In the genomic region with DNA sequence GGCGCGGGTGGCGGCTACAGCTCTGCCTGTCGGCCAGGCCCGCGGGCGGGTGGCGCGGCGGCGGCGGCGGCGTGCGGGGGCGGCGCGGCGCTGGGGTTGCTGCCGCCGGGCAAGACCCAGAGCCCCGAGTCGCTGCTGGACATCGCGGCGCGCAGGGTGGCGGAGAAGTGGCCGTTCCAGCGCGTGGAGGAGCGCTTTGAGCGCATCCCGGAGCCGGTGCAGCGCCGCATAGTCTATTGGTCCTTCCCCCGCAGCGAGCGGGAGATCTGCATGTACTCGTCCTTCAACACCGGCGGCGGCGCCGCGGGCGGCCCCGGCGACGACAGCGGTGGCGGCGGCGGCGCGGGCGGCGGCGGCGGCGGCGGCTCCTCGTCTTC, we compare ENCODE assay signal across 8 cellular contexts. TPM values are rescaled to one million over a fixed set of nuclear protein-coding genes. Genes with fewer than 3 reads are reported as not detected.
DNase-seq lines count a peak whose midpoint lies in the region; ATAC-seq and TF ChIP-seq lines count a peak whose summit lies in the region.

No MANE protein-coding gene starts in this region.

- H3K9me3 Mint-ChIP-seq in activated naive CD4-positive, alpha-beta T cell treated with anti-CD3 and anti-CD28 coated beads, Interleukin-2, amount 10 ng/mL, durations not matched to agents 7 days and 5 days: no peaks in the 10 kb centered on the region

- H3K4me3 Mint-ChIP-seq in activated naive CD4-positive, alpha-beta T cell treated with anti-CD3 and anti-CD28 coated beads, Interleukin-2, amount 10 ng/mL, durations not matched to agents 7 days and 5 days: peak overlapping the region; percentile 91

- peak in 3 of 4 experiments; percentile 20 to 56 (median 23) for DNase-seq in activated naive CD4-positive, alpha-beta T cell (lab: John Stamatoyannopoulos, UW)
- DNase-seq in activated naive CD4-positive, alpha-beta T cell treated with Interleukin-2 at 50 U/mL for 16 hours: no peak
- no peak for DNase-seq in LNCaP clone FGC (ENCODE audit: low read depth)
- peak; percentile 59 for DNase-seq in activated naive CD4-positive, alpha-beta T cell treated with anti-CD3 and anti-CD28 coated beads, Interleukin-2, amount 10 ng/mL, durations not matched to agents 7 days and 5 days
- peak; percentile 56 for DNase-seq in left cardiac atrium
- DNase-seq in skeletal muscle cell (ENCODE audit: low read depth): no peak

- intact Hi-C loops in left cardiac atrium (cut with DNase I): loop anchor here (5.0 to 10.0 kb wide), 6 partner anchors 72 to 332 kb away; a partner anchor contains a TSS

- peak overlapping the region; percentile 77 for H3K27ac Mint-ChIP-seq in activated naive CD4-positive, alpha-beta T cell treated with anti-CD3 and anti-CD28 coated beads, Interleukin-2, amount 10 ng/mL, durations not matched to agents 7 days and 5 days

- peaks cover 39% of the 10 kb centered on the region for H3K4me1 Mint-ChIP-seq in activated naive CD4-positive, alpha-beta T cell treated with anti-CD3 and anti-CD28 coated beads, Interleukin-2, amount 10 ng/mL, durations not matched to agents 7 days and 5 days

- ATAC-seq in left cardiac atrium (no peak), GM19023 (IDR thresholded peaks at IDR 0.05; ENCODE audit: unreplicated experiment) (no peak), HG03520 (IDR thresholded peaks at IDR 0.05; ENCODE audit: unreplicated experiment) (no peak)

- CTCF ChIA-PET in activated naive CD4-positive, alpha-beta T cell treated with anti-CD3 and anti-CD28 coated beads, Interleukin-2, amount 10 ng/mL, durations not matched to agents 7 days and 5 days (lab: Charles Lee): interaction anchor here (1.4 kb wide), 1 partner anchor 55 kb away, joined by 5 read pairs; no protein-coding TSS in a partner anchor

- peaks cover 61% of the 10 kb centered on the region for H3K27me3 Mint-ChIP-seq in activated naive CD4-positive, alpha-beta T cell treated with anti-CD3 and anti-CD28 coated beads, Interleukin-2, amount 10 ng/mL, durations not matched to agents 7 days and 5 days

- no peak for TF ChIP-seq CTCF in LNCaP clone FGC (IDR thresholded peaks at IDR 0.05; ENCODE audit: control insufficient read depth, extremely low read depth, insufficient read depth)

- H3K36me3 Mint-ChIP-seq in activated naive CD4-positive, alpha-beta T cell treated with anti-CD3 and anti-CD28 coated beads, Interleukin-2, amount 10 ng/mL, durations not matched to agents 7 days and 5 days: peaks cover 9% of the 10 kb centered on the region

- peak overlapping the region; percentile 77 for H3K4me3 ChIP-seq in LNCaP clone FGC (ENCODE audit: low read depth, low read length)
- H3K4me3 ChIP-seq in skeletal muscle cell (ENCODE audit: low read depth, low read length): peak overlapping the region; percentile 89

RNA-seq across cellular contexts. Expression of a gene that starts 0.3 kb away (rescaled TPM):
- total RNA-seq in left cardiac atrium: 1 to 10 TPM; 6.8 to 7.8 TPM

Comparison
In these comparisons a context has a peak if more than half of its experiments do, and no peak if none do; other contexts are left out.
1. DNase-seq: peak in activated naive CD4-positive, alpha-beta T cell (3 of 4), activated naive CD4-positive, alpha-beta T cell treated with anti-CD3 and anti-CD28 coated beads, Interleukin-2, amount 10 ng/mL, durations not matched to agents 7 days and 5 days (single experiment) and left cardiac atrium (single experiment); none in activated naive CD4-positive, alpha-beta T cell treated with Interleukin-2 at 50 U/mL for 16 hours (single experiment), LNCaP clone FGC (single experiment) and skeletal muscle cell (single experiment).